ENCODE assay signal across 29 cellular contexts in genomic region chr1:11700655-11701467, GRCh38. TPM values are rescaled to one million over a fixed set of nuclear protein-coding genes. Genes with fewer than 3 reads are reported as not detected.
DNase-seq lines count a peak whose midpoint lies in the region; ATAC-seq, FAIRE-seq and TF ChIP-seq lines count a peak whose summit lies in the region.
"Had no signal": no experiment of that assay in that cellular context is flagged by ENCODE, and none has a peak within 500 bp of the region (broad histone marks: within the 10 kb centered on the region; RNA-seq: fewer than 3 reads in every experiment).

No MANE protein-coding gene starts in this region.

- H3K9ac ChIP-seq in astrocyte (ENCODE audit: low read length) = peak overlapping the region; percentile 32
- H3K9ac ChIP-seq in mesendoderm (ENCODE audit: low read length) = peak overlapping the region; percentile 10
- H3K9ac ChIP-seq in PC-3 (ENCODE audit: low read length) = no peak overlapping the region
- H3K9ac ChIP-seq: KMS-11 had no signal

- ATAC-seq in Right ventricle myocardium inferior (no peak), heart right ventricle (no peak), PC-3 (no peak)
- ATAC-seq: A549; activated CD8-positive, alpha-beta T cell treated with anti-CD3 and anti-CD28 coated beads for 36 hours; naive thymus-derived CD8-positive, alpha-beta T cell; T-helper 17 cell had no signal

- POLR2A ChIA-PET in PC-3 (lab: Charles Lee; ENCODE audit: unreplicated experiment) = no interaction called here

- H3K79me2 ChIP-seq in astrocyte (ENCODE audit: insufficient read depth, low read length) (no peaks in the 10 kb centered on the region), mesendoderm (ENCODE audit: control insufficient read depth, insufficient read depth, low read length) (no peaks in the 10 kb centered on the region), PC-3 (ENCODE audit: low read length) (no peaks in the 10 kb centered on the region)

- FAIRE-seq in astrocyte (lab: Jason Lieb, UNC) = no peak
- FAIRE-seq: A549, frontal cortex had no signal

- H3K36me3 Mint-ChIP-seq in astrocyte (ENCODE audit: low read depth, unreplicated experiment) = no peaks in the 10 kb centered on the region
- H3K36me3 Mint-ChIP-seq: CD4-positive, CD25-positive, alpha-beta regulatory T cell; memory B cell; naive thymus-derived CD8-positive, alpha-beta T cell had no signal

- no peak overlapping the region for H2BK5ac ChIP-seq in mesendoderm (ENCODE audit: low read length)

- DNase-seq in Right ventricle myocardium inferior (ENCODE audit: missing footprints) = peak; percentile 65
- DNase-seq in heart right ventricle = no peak
- no peak for DNase-seq in astrocyte (ENCODE audit: low read depth)
- no peak for DNase-seq in mesendoderm
- no peak for DNase-seq in PC-3
- DNase-seq in effector memory CD4-positive, alpha-beta T cell = no peak
- no peak for DNase-seq in stimulated activated CD4-positive, alpha-beta T cell treated with anti-CD3 and anti-CD28 coated beads, Interleukin-15, amount 100 ng/mL, for 24 hours
- DNase-seq in DMS79 (lab: John Stamatoyannopoulos, UW) = no peak
- DNase-seq: activated CD8-positive, alpha-beta T cell treated with anti-CD3 and anti-CD28 coated beads for 36 hours; activated naive CD4-positive, alpha-beta T cell treated with anti-CD3 and anti-CD28 coated beads, Interleukin-2, amount 50 U/mL, for 16 hours; activated T-cell treated with anti-CD3 and anti-CD28 coated beads, Interleukin-2, amount 50 U/mL, for 1 hour; CD4-positive, CD25-positive, alpha-beta regulatory T cell; DMS79 treated with DMSO at 0.1 percent for 48 hours; naive thymus-derived CD8-positive, alpha-beta T cell; NCI-H1048; NCI-H2029 treated with DMSO at 0.1 percent for 48 hours; NCI-H526 treated with DMSO at 0.1 percent for 48 hours; SHP77; stimulated activated CD4-positive, alpha-beta T cell treated with anti-CD3 and anti-CD28 coated beads, Interleukin-4, amount 100 ng/mL, for 24 hours; T-helper 17 cell had no signal

- H3K4me3 Mint-ChIP-seq in astrocyte (ENCODE audit: unreplicated experiment) = no peak overlapping the region
- H3K4me3 Mint-ChIP-seq: activated CD8-positive, alpha-beta T cell treated with anti-CD3 and anti-CD28 coated beads for 36 hours; CD4-positive, CD25-positive, alpha-beta regulatory T cell; dendritic cell treated with granulocyte-macrophage colony-stimulating factor and Interleukin-4, amounts not matched to agents 40 ng/mL and 50 ng/mL, for 4 days; memory B cell; naive thymus-derived CD8-positive, alpha-beta T cell; T-helper 17 cell had no signal

- H3K4me3 ChIP-seq in heart right ventricle (peak overlapping the region in 2 of 10 donors; percentile 8 to 21), astrocyte (ENCODE audit: insufficient read depth, low read depth, low read length) (peak overlapping the region; percentile 22), mesendoderm (ENCODE audit: low read length) (no peak overlapping the region), PC-3 (ENCODE audit: low read length) (no peak overlapping the region)
- H3K4me3 ChIP-seq in effector memory CD4-positive, alpha-beta T cell (ENCODE audit: insufficient read depth, low read depth, low read length, poor library complexity, severe bottlenecking) = no peak overlapping the region
- H3K4me3 ChIP-seq: A549, smooth muscle cell, vagina had no signal

- H3K9me2 ChIP-seq in PC-3 (replicated peaks; ENCODE audit: low read length) = no peaks in the 10 kb centered on the region

- no peak overlapping the region for H2AK5ac ChIP-seq in mesendoderm (ENCODE audit: low read length)

- CTCF ChIA-PET in PC-3 (lab: Charles Lee) = no interaction called here

- peaks cover 0 to 17% (median 13%) of the 10 kb centered on the region in 9 donors for H3K4me1 ChIP-seq in heart right ventricle
- peaks cover 10% of the 10 kb centered on the region for H3K4me1 ChIP-seq in astrocyte (ENCODE audit: insufficient read depth, low read length)
- peaks cover 6% of the 10 kb centered on the region for H3K4me1 ChIP-seq in mesendoderm (ENCODE audit: control insufficient read depth, low read depth, low read length)
- H3K4me1 ChIP-seq in PC-3 (ENCODE audit: insufficient read depth, low read length) = no peaks in the 10 kb centered on the region
- no peaks in the 10 kb centered on the region for H3K4me1 ChIP-seq in effector memory CD4-positive, alpha-beta T cell (ENCODE audit: control insufficient read depth, insufficient read depth, low read length, poor library complexity, severe bottlenecking)
- H3K4me1 ChIP-seq: A549 had no signal

- no peak overlapping the region for H2BK120ac ChIP-seq in mesendoderm (ENCODE audit: low read depth, low read length)

- no peaks in the 10 kb centered on the region for H3K9me3 Mint-ChIP-seq in astrocyte (ENCODE audit: unreplicated experiment)
- H3K9me3 Mint-ChIP-seq: activated CD8-positive, alpha-beta T cell treated with anti-CD3 and anti-CD28 coated beads for 36 hours; dendritic cell treated with granulocyte-macrophage colony-stimulating factor and Interleukin-4, amounts not matched to agents 40 ng/mL and 50 ng/mL, for 4 days; memory B cell; naive thymus-derived CD8-positive, alpha-beta T cell had no signal

- TF ChIP-seq CTCF in heart right ventricle (IDR thresholded peaks at IDR 0.05) (no peak), astrocyte (IDR thresholded peaks at IDR 0.05; ENCODE audit: insufficient read depth, low read depth, low read length) (no peak), PC-3 (conservative IDR thresholded peaks at IDR 0.05; ENCODE audit: low read depth, low read length) (no peak)

- BruUV-seq in PC-3 (replicated peaks; lab: Mats Ljungman, UMichigan) = no TSS peak

- no peak overlapping the region for H3K23ac ChIP-seq in mesendoderm (ENCODE audit: low read length)

- 28 to 31% methylated on average over 31 of the region's 31 CpGs for WGBS in heart right ventricle, 2 donors
- no CpG with 5 or more reads among the region's 31 CpGs for WGBS in mesendoderm (ENCODE audit: extremely low coverage, insufficient coverage, low lambda C conversion rate)

- H3K4me2 ChIP-seq in astrocyte (ENCODE audit: low read length) (peak overlapping the region; percentile 75), mesendoderm (ENCODE audit: low read length) (no peak overlapping the region), PC-3 (ENCODE audit: low read length) (no peak overlapping the region)
- H3K4me2 ChIP-seq: A549, KMS-11, smooth muscle cell had no signal

- H3K79me1 ChIP-seq in mesendoderm (ENCODE audit: low read length) = peaks cover 5% of the 10 kb centered on the region

- no peaks in the 10 kb centered on the region for H3F3A ChIP-seq in PC-3 (ENCODE audit: low read length, unreplicated experiment)

- H4K20me1 ChIP-seq in astrocyte (ENCODE audit: insufficient read depth, low read length) = peaks cover 31% of the 10 kb centered on the region
- no peaks in the 10 kb centered on the region for H4K20me1 ChIP-seq in PC-3 (ENCODE audit: low read length)

- H4K5ac ChIP-seq in mesendoderm (ENCODE audit: low read length) = no peak overlapping the region

- H3K27ac ChIP-seq in heart right ventricle (no peak overlapping the region), astrocyte (ENCODE audit: low read depth, low read length) (no peak overlapping the region), mesendoderm (ENCODE audit: low read depth, low read length) (no peak overlapping the region), PC-3 (ENCODE audit: low read length) (no peak overlapping the region)
- H3K27ac ChIP-seq in effector memory CD4-positive, alpha-beta T cell (ENCODE audit: insufficient read depth, low read length, poor library complexity, severe bottlenecking) = no peak overlapping the region
- H3K27ac ChIP-seq: A549, epithelial cell of prostate, KMS-11, vagina had no signal

- peak overlapping the region; percentile 43 for H2AFZ ChIP-seq in astrocyte (ENCODE audit: low read depth, low read length)
- no peak overlapping the region for H2AFZ ChIP-seq in PC-3 (ENCODE audit: low read length)

- H3K27me3 Mint-ChIP-seq in astrocyte (ENCODE audit: low read depth, unreplicated experiment) = peaks cover 54% of the 10 kb centered on the region

- no peaks in the 10 kb centered on the region for H3K4me1 Mint-ChIP-seq in astrocyte (ENCODE audit: low read depth, unreplicated experiment)
- H3K4me1 Mint-ChIP-seq: CD4-positive, CD25-positive, alpha-beta regulatory T cell; memory B cell; T-helper 17 cell had no signal

- H2BK15ac ChIP-seq in mesendoderm (replicated peaks; ENCODE audit: low read depth) = no peak overlapping the region

- no peak overlapping the region for H3K18ac ChIP-seq in mesendoderm (ENCODE audit: low read length)

- no peak overlapping the region for H3K27ac Mint-ChIP-seq in astrocyte (ENCODE audit: unreplicated experiment)
- H3K27ac Mint-ChIP-seq: activated CD8-positive, alpha-beta T cell treated with anti-CD3 and anti-CD28 coated beads for 36 hours; CD4-positive, CD25-positive, alpha-beta regulatory T cell; dendritic cell treated with granulocyte-macrophage colony-stimulating factor and Interleukin-4, amounts not matched to agents 40 ng/mL and 50 ng/mL, for 4 days; memory B cell; naive thymus-derived CD8-positive, alpha-beta T cell; progenitor cell of endocrine pancreas; T-helper 17 cell had no signal

- no peaks in the 10 kb centered on the region for H3K9me3 ChIP-seq in heart right ventricle
- no peaks in the 10 kb centered on the region for H3K9me3 ChIP-seq in astrocyte (ENCODE audit: insufficient read depth, low read depth, low read length)
- no peaks in the 10 kb centered on the region for H3K9me3 ChIP-seq in PC-3 (ENCODE audit: low read length)
- no peaks in the 10 kb centered on the region for H3K9me3 ChIP-seq in effector memory CD4-positive, alpha-beta T cell (ENCODE audit: control insufficient read depth, low read length)
- H3K9me3 ChIP-seq: A549, vagina had no signal

- H3K4ac ChIP-seq in mesendoderm (ENCODE audit: low read depth, low read length) = no peak overlapping the region

- H3K36me3 ChIP-seq in heart right ventricle (no peaks in the 10 kb centered on the region), astrocyte (ENCODE audit: insufficient read depth, low read length) (no peaks in the 10 kb centered on the region), mesendoderm (ENCODE audit: control insufficient read depth, insufficient read depth, low read length) (no peaks in the 10 kb centered on the region), PC-3 (ENCODE audit: low read depth, low read length) (no peaks in the 10 kb centered on the region)
- no peaks in the 10 kb centered on the region for H3K36me3 ChIP-seq in effector memory CD4-positive, alpha-beta T cell (ENCODE audit: control insufficient read depth, insufficient read depth, low read length)
- H3K36me3 ChIP-seq: vagina had no signal

- H3K27me3 ChIP-seq in heart right ventricle (peaks cover 0 to 96% (median 74%) of the 10 kb centered on the region in 7 donors), astrocyte (ENCODE audit: insufficient read depth, low read length) (peaks cover 31% of the 10 kb centered on the region), mesendoderm (ENCODE audit: insufficient read depth, low read length, poor library complexity) (no peaks in the 10 kb centered on the region), PC-3 (ENCODE audit: low read length) (peaks cover 7% of the 10 kb centered on the region; the same call in 1 of the 2 replicates)
- H3K27me3 ChIP-seq in effector memory CD4-positive, alpha-beta T cell (replicated peaks; ENCODE audit: control insufficient read depth, insufficient read depth, low read length, poor library complexity, severe bottlenecking) = no peaks in the 10 kb centered on the region
- H3K27me3 ChIP-seq: vagina had no signal

- intact Hi-C loops in Right ventricle myocardium inferior (cut with DNase I) (no loop called here), heart right ventricle (cut with DNase I) (no loop called here), PC-3 (cut with micrococcal nuclease) (no loop called here)

- H4K8ac ChIP-seq in mesendoderm (ENCODE audit: low read depth, low read length) = no peak overlapping the region

- peak overlapping the region; percentile 30 for H3K56ac ChIP-seq in mesendoderm (ENCODE audit: low read length)

RNA-seq across cellular contexts. Expression of gene DRAXIN, which starts 9.4 kb away (rescaled TPM):
- total RNA-seq in Right ventricle myocardium inferior = 0.03 TPM
- total RNA-seq in heart right ventricle = under 1 TPM in 8 of 10 donors, not detected in 2; 0.05 to 0.18 (median 0.12) TPM
- under 1 TPM; 0.01 to 0.07 TPM for polyA plus RNA-seq in heart right ventricle
- total RNA-seq in astrocyte = 0.79 and 1.7 TPM in 2 replicates
- 5.6 TPM for polyA plus RNA-seq in mesendoderm (2013, experiment 1 of 2)
- polyA plus RNA-seq in mesendoderm (2013, experiment 2 of 2) = 5.8 TPM
- total RNA-seq in PC-3 (2014; rRNA removed) = 0.07 TPM in 1 of 2 replicates, not detected in the other
- total RNA-seq: CD4-positive, CD25-positive, alpha-beta regulatory T cell; vagina had no signal

RNA-seq across cellular contexts. Expression of gene MAD2L2, which starts 19.9 kb away (rescaled TPM):
- total RNA-seq in Right ventricle myocardium inferior = 20.1 TPM
- 10 to 100 TPM; 10.9 to 28.5 (median 17.0) TPM for total RNA-seq in heart right ventricle
- 10 to 100 TPM; 16.6 to 59.0 TPM for polyA plus RNA-seq in heart right ventricle
- 29.3 and 30.1 TPM in 2 replicates for total RNA-seq in astrocyte
- 128 TPM for polyA plus RNA-seq in mesendoderm (2013, experiment 1 of 2)
- polyA plus RNA-seq in mesendoderm (2013, experiment 2 of 2) = 136 TPM
- total RNA-seq in PC-3 (2014; rRNA removed) = 127 and 139 TPM in 2 replicates

RNA-seq across cellular contexts. Expression of gene AGTRAP, which starts 35.1 kb away (rescaled TPM):
- total RNA-seq in Right ventricle myocardium inferior = 18.3 TPM
- total RNA-seq in heart right ventricle = 10 to 100 TPM; 12.9 to 37.9 (median 16.9) TPM
- polyA plus RNA-seq in heart right ventricle = 10 to 100 TPM; 21.4 to 96.7 TPM
- total RNA-seq in astrocyte = 38.7 and 46.3 TPM in 2 replicates
- polyA plus RNA-seq in mesendoderm (2013, experiment 1 of 2) = 37.9 TPM
- polyA plus RNA-seq in mesendoderm (2013, experiment 2 of 2) = 38.7 TPM
- 73.5 and 76.7 TPM in 2 replicates for total RNA-seq in PC-3 (2014; rRNA removed)

RNA-seq across cellular contexts. Expression of gene FBXO6, which starts 36.9 kb away (rescaled TPM):
- total RNA-seq in Right ventricle myocardium inferior (11.8 TPM), heart right ventricle (10 to 100 TPM in 1 of 10 donors, 1 to 10 TPM in 9; 4.8 to 21.7 (median 7.9) TPM), astrocyte (9.7 and 9.8 TPM in 2 replicates), PC-3 (2014; rRNA removed) (23.5 and 24.6 TPM in 2 replicates)
- 10 to 100 TPM in 1 of 2 donors, 1 to 10 TPM in 1; 6.0 to 12.9 TPM for polyA plus RNA-seq in heart right ventricle
- 0.55 TPM for polyA plus RNA-seq in mesendoderm (2013, experiment 1 of 2)
- polyA plus RNA-seq in mesendoderm (2013, experiment 2 of 2) = 0.50 TPM

RNA-seq across cellular contexts. Expression of gene FBXO44, which starts 46.2 kb away (rescaled TPM):
- total RNA-seq in Right ventricle myocardium inferior = 19.0 TPM
- 10 to 100 TPM; 10.1 to 17.7 (median 15.8) TPM for total RNA-seq in heart right ventricle
- 10 to 100 TPM; 14.6 to 28.2 TPM for polyA plus RNA-seq in heart right ventricle
- 31.6 and 34.4 TPM in 2 replicates for total RNA-seq in astrocyte
- 8.0 TPM for polyA plus RNA-seq in mesendoderm (2013, experiment 1 of 2)
- polyA plus RNA-seq in mesendoderm (2013, experiment 2 of 2) = 8.6 TPM
- 19.2 and 23.5 TPM in 2 replicates for total RNA-seq in PC-3 (2014; rRNA removed)
